In the genomic region with DNA sequence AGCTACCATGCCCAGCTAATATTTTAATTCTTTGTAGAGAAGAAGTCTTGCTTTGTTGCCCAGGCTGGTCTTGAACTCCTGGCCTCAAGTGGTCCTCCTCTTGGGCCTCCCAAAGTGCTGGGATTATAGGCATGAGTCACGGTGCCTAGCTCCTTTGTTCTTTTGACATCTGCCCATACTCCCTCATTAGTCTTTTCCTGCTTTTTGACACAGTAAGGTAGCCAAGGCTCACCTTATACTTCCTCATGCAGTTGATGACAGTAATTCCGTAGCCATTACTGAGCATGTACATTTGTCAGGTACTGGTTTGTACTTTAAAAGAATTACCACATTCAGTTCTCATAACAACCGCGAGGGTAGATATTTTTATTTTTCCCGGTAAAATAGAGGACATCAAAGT, we compare ENCODE assay signal across 26 cellular contexts.
"Had no signal": no experiment of that assay in that cellular context is flagged by ENCODE, and none has a peak within 500 bp of the region (broad histone marks: within the 10 kb centered on the region; RNA-seq: fewer than 3 reads in every experiment).

No MANE protein-coding gene starts in this region.

- H3K4me3 Mint-ChIP-seq: activated B cell treated with CpG ODN at 0.5 μM for 24 hours; activated CD8-positive, alpha-beta T cell treated with anti-CD3 and anti-CD28 coated beads for 36 hours; activated naive CD4-positive, alpha-beta T cell treated with anti-CD3 and anti-CD28 coated beads for 36 hours; activated naive CD4-positive, alpha-beta T cell treated with anti-CD3 and anti-CD28 coated beads, Interleukin-2, amount 50 U/mL, for 24 hours; activated naive CD8-positive, alpha-beta T cell treated with anti-CD3 and anti-CD28 coated beads for 36 hours; activated naive CD8-positive, alpha-beta T cell treated with anti-CD3 and anti-CD28 coated beads, Interleukin-2, amount 50 U/mL, for 24 hours; activated T-cell treated with anti-CD3 and anti-CD28 coated beads, Interleukin-2, amount 50 U/mL, for 4 hours; activated T-helper 1 cell treated with anti-CD3 and anti-CD28 coated beads, Interleukin-12 subunit alpha, Interleukin-12 subunit beta, Interleukin-2, Interleukin-4 antibody, amounts not matched to agents 30 ng/mL and 10 ng/mL and 1 ng/mL, durations not matched to agents 14 hours and 24 hours and 36 hours had no signal

- H3K27me3 Mint-ChIP-seq: activated B cell treated with CpG ODN at 0.5 μM for 24 hours; activated CD8-positive, alpha-beta T cell treated with anti-CD3 and anti-CD28 coated beads for 36 hours; activated naive CD4-positive, alpha-beta T cell treated with anti-CD3 and anti-CD28 coated beads, Interleukin-2, amount 50 U/mL, for 24 hours; activated naive CD8-positive, alpha-beta T cell treated with anti-CD3 and anti-CD28 coated beads for 36 hours; activated naive CD8-positive, alpha-beta T cell treated with anti-CD3 and anti-CD28 coated beads, Interleukin-2, amount 50 U/mL, for 24 hours had no signal

- ATAC-seq: activated CD4-positive, CD25-positive, alpha-beta regulatory T cell treated with anti-CD3 and anti-CD28 coated beads, Interleukin-2, amount 50 U/mL, for 24 hours; activated CD8-positive, alpha-beta T cell treated with anti-CD3 and anti-CD28 coated beads for 36 hours; activated naive CD8-positive, alpha-beta T cell treated with anti-CD3 and anti-CD28 coated beads, Interleukin-2, amount 50 U/mL, for 24 hours; activated T-cell treated with anti-CD3 and anti-CD28 coated beads, Interleukin-2, amount 50 U/mL, for 4 hours; body of pancreas; gastrocnemius medialis; heart right ventricle had no signal

- H3K9me3 Mint-ChIP-seq: activated CD8-positive, alpha-beta T cell treated with anti-CD3 and anti-CD28 coated beads for 36 hours; activated naive CD4-positive, alpha-beta T cell treated with anti-CD3 and anti-CD28 coated beads for 36 hours; activated naive CD4-positive, alpha-beta T cell treated with anti-CD3 and anti-CD28 coated beads, Interleukin-2, amount 50 U/mL, for 24 hours; activated naive CD8-positive, alpha-beta T cell treated with anti-CD3 and anti-CD28 coated beads for 36 hours; activated naive CD8-positive, alpha-beta T cell treated with anti-CD3 and anti-CD28 coated beads, Interleukin-2, amount 50 U/mL, for 24 hours; activated T-cell treated with anti-CD3 and anti-CD28 coated beads, Interleukin-2, amount 50 U/mL, for 4 hours; activated T-helper 1 cell treated with anti-CD3 and anti-CD28 coated beads, Interleukin-12 subunit alpha, Interleukin-12 subunit beta, Interleukin-2, Interleukin-4 antibody, amounts not matched to agents 30 ng/mL and 10 ng/mL and 1 ng/mL, durations not matched to agents 14 hours and 24 hours and 36 hours; activated T-helper 2 cell treated with anti-CD3 and anti-CD28 coated beads, Interferon-gamma antibody, Interleukin-2, Interleukin-4, amounts not matched to agents 10 μg/mL and 5 μg/mL and 100 μg/mL, durations not matched to agents 14 hours and 24 hours and 36 hours had no signal

- H3K4me3 ChIP-seq: adrenal gland, body of pancreas, gastrocnemius medialis, heart right ventricle had no signal

- H3K9me3 ChIP-seq: adrenal gland, body of pancreas, gastrocnemius medialis, heart right ventricle had no signal

- H3K27ac ChIP-seq: adrenal gland, body of pancreas, epithelial cell of prostate, foreskin keratinocyte, gastrocnemius medialis, heart right ventricle, VCaP had no signal

- DNase-seq: activated B cell treated with CpG ODN at 0.5 μM for 24 hours; activated CD4-positive, alpha-beta T cell treated with anti-CD3 and anti-CD28 coated beads for 48 hours; activated CD4-positive, alpha-beta T cell treated with anti-CD3 and anti-CD28 coated beads, Interleukin-2, amount 50 U/mL, for 1 hour; activated CD4-positive, alpha-beta T cell treated with anti-CD3 and anti-CD28 coated beads, Interleukin-2, amount 50 U/mL, for 48 hours; activated CD8-positive, alpha-beta memory T cell treated with anti-CD3 and anti-CD28 coated beads for 24 hours; activated CD8-positive, alpha-beta T cell treated with anti-CD3 and anti-CD28 coated beads for 36 hours; activated effector memory CD4-positive, alpha-beta T cell treated with anti-CD3 and anti-CD28 coated beads, Interleukin-2, amount 50 U/mL, for 16 hours; activated naive CD4-positive, alpha-beta T cell treated with anti-CD3 and anti-CD28 coated beads for 36 hours; activated naive CD8-positive, alpha-beta T cell treated with anti-CD3 and anti-CD28 coated beads for 36 hours; activated naive CD8-positive, alpha-beta T cell treated with anti-CD3 and anti-CD28 coated beads, Interleukin-2, amount 50 U/mL, for 24 hours; activated T-cell treated with anti-CD3 and anti-CD28 coated beads, Interleukin-2, amount 50 U/mL, for 4 hours; adrenal gland; amygdala; aorta; body of pancreas; effector CD8-positive, alpha-beta T cell; foreskin keratinocyte; gastrocnemius medialis; heart right ventricle; T-helper 2 cell had no signal

- H3K27ac Mint-ChIP-seq: activated B cell treated with CpG ODN at 0.5 μM for 24 hours; activated CD8-positive, alpha-beta T cell treated with anti-CD3 and anti-CD28 coated beads for 36 hours; activated naive CD4-positive, alpha-beta T cell treated with anti-CD3 and anti-CD28 coated beads for 36 hours; activated naive CD4-positive, alpha-beta T cell treated with anti-CD3 and anti-CD28 coated beads, Interleukin-2, amount 50 U/mL, for 24 hours; activated naive CD8-positive, alpha-beta T cell treated with anti-CD3 and anti-CD28 coated beads for 36 hours; activated naive CD8-positive, alpha-beta T cell treated with anti-CD3 and anti-CD28 coated beads, Interleukin-2, amount 50 U/mL, for 24 hours; activated T-helper 1 cell treated with anti-CD3 and anti-CD28 coated beads, Interleukin-12 subunit alpha, Interleukin-12 subunit beta, Interleukin-2, Interleukin-4 antibody, amounts not matched to agents 30 ng/mL and 10 ng/mL and 1 ng/mL, durations not matched to agents 14 hours and 24 hours and 36 hours; activated T-helper 2 cell treated with anti-CD3 and anti-CD28 coated beads, Interferon-gamma antibody, Interleukin-2, Interleukin-4, amounts not matched to agents 10 μg/mL and 5 μg/mL and 100 μg/mL, durations not matched to agents 14 hours and 24 hours and 36 hours had no signal

- H3K36me3 ChIP-seq: adrenal gland, gastrocnemius medialis, heart right ventricle had no signal
